Comparison of ENCODE assay signal across 1 cellular context in the genomic region with DNA sequence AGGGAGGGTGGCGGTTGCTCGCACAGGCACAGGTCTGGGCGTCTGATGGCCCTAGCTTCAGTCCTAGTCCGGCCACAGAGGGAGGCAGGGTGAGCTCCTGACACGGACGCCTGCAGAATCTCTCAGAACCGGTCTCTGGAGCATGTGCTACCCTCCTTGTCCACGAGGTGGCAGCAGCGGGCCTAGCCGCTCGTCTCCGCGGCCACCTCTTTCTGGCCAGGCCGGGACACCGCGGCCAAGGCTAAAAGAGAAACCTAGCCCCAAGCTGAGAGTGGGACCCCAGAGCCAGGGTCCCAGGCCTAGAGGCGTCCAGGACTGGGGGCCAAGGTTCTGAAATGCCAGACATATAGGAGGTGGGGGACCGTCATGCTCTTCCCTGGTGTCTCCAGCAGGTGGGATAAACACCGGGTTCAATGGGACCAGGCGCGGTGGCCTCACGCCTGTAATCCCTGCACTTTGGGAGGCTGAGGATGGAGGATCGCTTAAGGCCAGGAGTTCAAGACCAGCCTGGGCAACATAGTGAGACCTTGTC.
TF ChIP-seq lines count a peak whose summit lies in the region.

No MANE protein-coding gene starts in this region.

TF ChIP-seq in K562, 482 proteins besides CTCF, POLR2A, EP300 and RAD21 (continued from another document and continues in another):
- TF ChIP-seq, protein P1, sequence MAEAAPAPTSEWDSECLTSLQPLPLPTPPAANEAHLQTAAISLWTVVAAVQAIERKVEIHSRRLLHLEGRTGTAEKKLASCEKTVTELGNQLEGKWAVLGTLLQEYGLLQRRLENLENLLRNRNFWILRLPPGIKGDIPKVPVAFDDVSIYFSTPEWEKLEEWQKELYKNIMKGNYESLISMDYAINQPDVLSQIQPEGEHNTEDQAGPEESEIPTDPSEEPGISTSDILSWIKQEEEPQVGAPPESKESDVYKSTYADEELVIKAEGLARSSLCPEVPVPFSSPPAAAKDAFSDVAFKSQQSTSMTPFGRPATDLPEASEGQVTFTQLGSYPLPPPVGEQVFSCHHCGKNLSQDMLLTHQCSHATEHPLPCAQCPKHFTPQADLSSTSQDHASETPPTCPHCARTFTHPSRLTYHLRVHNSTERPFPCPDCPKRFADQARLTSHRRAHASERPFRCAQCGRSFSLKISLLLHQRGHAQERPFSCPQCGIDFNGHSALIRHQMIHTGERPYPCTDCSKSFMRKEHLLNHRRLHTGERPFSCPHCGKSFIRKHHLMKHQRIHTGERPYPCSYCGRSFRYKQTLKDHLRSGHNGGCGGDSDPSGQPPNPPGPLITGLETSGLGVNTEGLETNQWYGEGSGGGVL (CRISPR knock-in tag; IDR thresholded peaks at IDR 0.05): no peak
- no peak for TF ChIP-seq MIER1 (IDR thresholded peaks at IDR 0.05; ENCODE audit: low read depth)
- TF ChIP-seq HNRNPUL1 (IDR thresholded peaks at IDR 0.05; ENCODE audit: low read length): no peak
- TF ChIP-seq SAP30 (IDR thresholded peaks at IDR 0.05; ENCODE audit: borderline replicate concordance, insufficient read depth, low read depth, low read length, poor library complexity, severe bottlenecking): no peak
- TF ChIP-seq ZNF140 (CRISPR knock-in tag; IDR thresholded peaks at IDR 0.05): no peak
- 0 out of 2 replicates have a peak, but pooled peaks have one; percentile 15 for TF ChIP-seq ZNF24 (IDR thresholded peaks at IDR 0.05)
- TF ChIP-seq ZBTB7A (IDR thresholded peaks at IDR 0.05; ENCODE audit: borderline replicate concordance, control insufficient read depth, low read depth, low read length): no peak
- no peak for TF ChIP-seq HMGN3 (IDR thresholded peaks at IDR 0.05; ENCODE audit: borderline replicate concordance, extremely low read depth, insufficient read length, low read depth, low read length)
- TF ChIP-seq HDAC1 (IDR thresholded peaks at IDR 0.05): 0 out of 4 replicates have a peak, but pooled peaks of 1 of the 2 experiments have one; percentile 33
- TF ChIP-seq, protein P2, sequence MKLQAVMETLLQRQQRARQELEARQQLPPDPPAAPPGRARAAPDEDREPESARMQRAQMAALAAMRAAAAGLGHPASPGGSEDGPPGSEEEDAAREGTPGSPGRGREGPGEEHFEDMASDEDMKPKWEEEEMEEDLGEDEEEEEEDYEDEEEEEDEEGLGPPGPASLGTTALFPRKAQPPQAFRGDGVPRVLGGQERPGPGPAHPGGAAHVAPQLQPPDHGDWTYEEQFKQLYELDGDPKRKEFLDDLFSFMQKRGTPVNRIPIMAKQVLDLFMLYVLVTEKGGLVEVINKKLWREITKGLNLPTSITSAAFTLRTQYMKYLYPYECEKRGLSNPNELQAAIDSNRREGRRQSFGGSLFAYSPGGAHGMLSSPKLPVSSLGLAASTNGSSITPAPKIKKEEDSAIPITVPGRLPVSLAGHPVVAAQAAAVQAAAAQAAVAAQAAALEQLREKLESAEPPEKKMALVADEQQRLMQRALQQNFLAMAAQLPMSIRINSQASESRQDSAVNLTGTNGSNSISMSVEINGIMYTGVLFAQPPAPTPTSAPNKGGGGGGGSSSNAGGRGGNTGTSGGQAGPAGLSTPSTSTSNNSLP (IDR thresholded peaks at IDR 0.05; ENCODE audit: borderline replicate concordance, low read depth, low read length): no peak
- TF ChIP-seq KLF1 (tag; IDR thresholded peaks at IDR 0.05): no peak
- TF ChIP-seq, protein P3, sequence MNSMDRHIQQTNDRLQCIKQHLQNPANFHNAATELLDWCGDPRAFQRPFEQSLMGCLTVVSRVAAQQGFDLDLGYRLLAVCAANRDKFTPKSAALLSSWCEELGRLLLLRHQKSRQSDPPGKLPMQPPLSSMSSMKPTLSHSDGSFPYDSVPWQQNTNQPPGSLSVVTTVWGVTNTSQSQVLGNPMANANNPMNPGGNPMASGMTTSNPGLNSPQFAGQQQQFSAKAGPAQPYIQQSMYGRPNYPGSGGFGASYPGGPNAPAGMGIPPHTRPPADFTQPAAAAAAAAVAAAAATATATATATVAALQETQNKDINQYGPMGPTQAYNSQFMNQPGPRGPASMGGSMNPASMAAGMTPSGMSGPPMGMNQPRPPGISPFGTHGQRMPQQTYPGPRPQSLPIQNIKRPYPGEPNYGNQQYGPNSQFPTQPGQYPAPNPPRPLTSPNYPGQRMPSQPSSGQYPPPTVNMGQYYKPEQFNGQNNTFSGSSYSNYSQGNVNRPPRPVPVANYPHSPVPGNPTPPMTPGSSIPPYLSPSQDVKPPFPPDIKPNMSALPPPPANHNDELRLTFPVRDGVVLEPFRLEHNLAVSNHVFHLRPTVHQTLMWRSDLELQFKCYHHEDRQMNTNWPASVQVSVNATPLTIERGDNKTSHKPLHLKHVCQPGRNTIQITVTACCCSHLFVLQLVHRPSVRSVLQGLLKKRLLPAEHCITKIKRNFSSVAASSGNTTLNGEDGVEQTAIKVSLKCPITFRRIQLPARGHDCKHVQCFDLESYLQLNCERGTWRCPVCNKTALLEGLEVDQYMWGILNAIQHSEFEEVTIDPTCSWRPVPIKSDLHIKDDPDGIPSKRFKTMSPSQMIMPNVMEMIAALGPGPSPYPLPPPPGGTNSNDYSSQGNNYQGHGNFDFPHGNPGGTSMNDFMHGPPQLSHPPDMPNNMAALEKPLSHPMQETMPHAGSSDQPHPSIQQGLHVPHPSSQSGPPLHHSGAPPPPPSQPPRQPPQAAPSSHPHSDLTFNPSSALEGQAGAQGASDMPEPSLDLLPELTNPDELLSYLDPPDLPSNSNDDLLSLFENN (IDR thresholded peaks at IDR 0.05; ENCODE audit: low read depth in 2 of 2, low read length in 2 of 2): no peak
- no peak for TF ChIP-seq ZNF75A (CRISPR knock-in tag; IDR thresholded peaks at IDR 0.05)
- TF ChIP-seq, protein P4, sequence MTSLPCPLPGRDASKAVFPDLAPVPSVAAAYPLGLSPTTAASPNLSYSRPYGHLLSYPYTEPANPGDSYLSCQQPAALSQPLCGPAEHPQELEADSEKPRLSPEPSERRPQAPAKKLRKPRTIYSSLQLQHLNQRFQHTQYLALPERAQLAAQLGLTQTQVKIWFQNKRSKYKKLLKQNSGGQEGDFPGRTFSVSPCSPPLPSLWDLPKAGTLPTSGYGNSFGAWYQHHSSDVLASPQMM (CRISPR knock-in tag; IDR thresholded peaks at IDR 0.05): no peak
- no peak for TF ChIP-seq KLF10 (CRISPR knock-in tag; IDR thresholded peaks at IDR 0.05)
- no peak for TF ChIP-seq SNIP1 (IDR thresholded peaks at IDR 0.05; ENCODE audit: low read depth)
- no peak for TF ChIP-seq CHD4 (IDR thresholded peaks at IDR 0.05; ENCODE audit: insufficient read depth, insufficient replicate concordance, low read depth, low read length, poor library complexity, severe bottlenecking)
- TF ChIP-seq RBM22 (IDR thresholded peaks at IDR 0.05; ENCODE audit: low read depth, low read length, poor library complexity, severe bottlenecking): no peak
- TF ChIP-seq ZBTB17 (CRISPR knock-in tag; IDR thresholded peaks at IDR 0.05): peak; percentile 16; the same call in 1 of the 2 replicates
- no peak for TF ChIP-seq POLR2AphosphoS2 (IDR thresholded peaks at IDR 0.05; ENCODE audit: low read length)
- TF ChIP-seq RBM34 (IDR thresholded peaks at IDR 0.05; ENCODE audit: borderline replicate concordance, insufficient read depth, low read length): no peak
- TF ChIP-seq, protein P5, sequence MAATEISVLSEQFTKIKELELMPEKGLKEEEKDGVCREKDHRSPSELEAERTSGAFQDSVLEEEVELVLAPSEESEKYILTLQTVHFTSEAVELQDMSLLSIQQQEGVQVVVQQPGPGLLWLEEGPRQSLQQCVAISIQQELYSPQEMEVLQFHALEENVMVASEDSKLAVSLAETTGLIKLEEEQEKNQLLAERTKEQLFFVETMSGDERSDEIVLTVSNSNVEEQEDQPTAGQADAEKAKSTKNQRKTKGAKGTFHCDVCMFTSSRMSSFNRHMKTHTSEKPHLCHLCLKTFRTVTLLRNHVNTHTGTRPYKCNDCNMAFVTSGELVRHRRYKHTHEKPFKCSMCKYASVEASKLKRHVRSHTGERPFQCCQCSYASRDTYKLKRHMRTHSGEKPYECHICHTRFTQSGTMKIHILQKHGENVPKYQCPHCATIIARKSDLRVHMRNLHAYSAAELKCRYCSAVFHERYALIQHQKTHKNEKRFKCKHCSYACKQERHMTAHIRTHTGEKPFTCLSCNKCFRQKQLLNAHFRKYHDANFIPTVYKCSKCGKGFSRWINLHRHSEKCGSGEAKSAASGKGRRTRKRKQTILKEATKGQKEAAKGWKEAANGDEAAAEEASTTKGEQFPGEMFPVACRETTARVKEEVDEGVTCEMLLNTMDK (IDR thresholded peaks at IDR 0.05; ENCODE audit: borderline replicate concordance, insufficient read depth, low read depth, low read length, poor library complexity, severe bottlenecking): no peak
- TF ChIP-seq EWSR1 (IDR thresholded peaks at IDR 0.05; ENCODE audit: borderline replicate concordance, low read depth, partially characterized antibody): no peak
- TF ChIP-seq BRD4 (IDR thresholded peaks at IDR 0.05): no peak
- TF ChIP-seq TCF7L2 (IDR thresholded peaks at IDR 0.05; ENCODE audit: low read depth, low read length): no peak
- TF ChIP-seq, protein P6, sequence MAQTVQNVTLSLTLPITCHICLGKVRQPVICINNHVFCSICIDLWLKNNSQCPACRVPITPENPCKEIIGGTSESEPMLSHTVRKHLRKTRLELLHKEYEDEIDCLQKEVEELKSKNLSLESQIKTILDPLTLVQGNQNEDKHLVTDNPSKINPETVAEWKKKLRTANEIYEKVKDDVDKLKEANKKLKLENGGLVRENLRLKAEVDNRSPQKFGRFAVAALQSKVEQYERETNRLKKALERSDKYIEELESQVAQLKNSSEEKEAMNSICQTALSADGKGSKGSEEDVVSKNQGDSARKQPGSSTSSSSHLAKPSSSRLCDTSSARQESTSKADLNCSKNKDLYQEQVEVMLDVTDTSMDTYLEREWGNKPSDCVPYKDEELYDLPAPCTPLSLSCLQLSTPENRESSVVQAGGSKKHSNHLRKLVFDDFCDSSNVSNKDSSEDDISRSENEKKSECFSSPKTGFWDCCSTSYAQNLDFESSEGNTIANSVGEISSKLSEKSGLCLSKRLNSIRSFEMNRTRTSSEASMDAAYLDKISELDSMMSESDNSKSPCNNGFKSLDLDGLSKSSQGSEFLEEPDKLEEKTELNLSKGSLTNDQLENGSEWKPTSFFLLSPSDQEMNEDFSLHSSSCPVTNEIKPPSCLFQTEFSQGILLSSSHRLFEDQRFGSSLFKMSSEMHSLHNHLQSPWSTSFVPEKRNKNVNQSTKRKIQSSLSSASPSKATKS (CRISPR knock-in tag; IDR thresholded peaks at IDR 0.05): no peak
- TF ChIP-seq, protein P7, sequence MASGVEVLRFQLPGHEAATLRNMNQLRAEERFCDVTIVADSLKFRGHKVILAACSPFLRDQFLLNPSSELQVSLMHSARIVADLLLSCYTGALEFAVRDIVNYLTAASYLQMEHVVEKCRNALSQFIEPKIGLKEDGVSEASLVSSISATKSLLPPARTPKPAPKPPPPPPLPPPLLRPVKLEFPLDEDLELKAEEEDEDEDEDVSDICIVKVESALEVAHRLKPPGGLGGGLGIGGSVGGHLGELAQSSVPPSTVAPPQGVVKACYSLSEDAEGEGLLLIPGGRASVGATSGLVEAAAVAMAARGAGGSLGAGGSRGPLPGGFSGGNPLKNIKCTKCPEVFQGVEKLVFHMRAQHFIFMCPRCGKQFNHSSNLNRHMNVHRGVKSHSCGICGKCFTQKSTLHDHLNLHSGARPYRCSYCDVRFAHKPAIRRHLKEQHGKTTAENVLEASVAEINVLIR (CRISPR knock-in tag; IDR thresholded peaks at IDR 0.05): no peak
- no peak for TF ChIP-seq SP2 (IDR thresholded peaks at IDR 0.05; ENCODE audit: extremely low read depth, low read depth, low read length, poor library complexity, severe bottlenecking)
- TF ChIP-seq ZKSCAN3 (CRISPR knock-in tag; IDR thresholded peaks at IDR 0.05): no peak
- TF ChIP-seq, protein P8, sequence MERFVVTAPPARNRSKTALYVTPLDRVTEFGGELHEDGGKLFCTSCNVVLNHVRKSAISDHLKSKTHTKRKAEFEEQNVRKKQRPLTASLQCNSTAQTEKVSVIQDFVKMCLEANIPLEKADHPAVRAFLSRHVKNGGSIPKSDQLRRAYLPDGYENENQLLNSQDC (CRISPR knock-in tag; IDR thresholded peaks at IDR 0.05): no peak
- TF ChIP-seq PCBP1 (IDR thresholded peaks at IDR 0.05; ENCODE audit: low read depth, low read length, poor library complexity, severe bottlenecking): no peak
- TF ChIP-seq ZSCAN32 (CRISPR knock-in tag; IDR thresholded peaks at IDR 0.05): no peak
- TF ChIP-seq ZFP30 (CRISPR knock-in tag; IDR thresholded peaks at IDR 0.05; ENCODE audit: borderline replicate concordance): no peak
- no peak for TF ChIP-seq MYBL2 (IDR thresholded peaks at IDR 0.05; ENCODE audit: low read depth)
- TF ChIP-seq MYBL2 (CRISPR knock-in tag; IDR thresholded peaks at IDR 0.05; ENCODE audit: borderline replicate concordance): no peak
- no peak for TF ChIP-seq PTBP1 (IDR thresholded peaks at IDR 0.05; ENCODE audit: low read depth, low read length)
- no peak for TF ChIP-seq KDM2B (CRISPR knock-in tag; IDR thresholded peaks at IDR 0.05)
- TF ChIP-seq ZEB2 (IDR thresholded peaks at IDR 0.05): no peak
- TF ChIP-seq, protein P9, sequence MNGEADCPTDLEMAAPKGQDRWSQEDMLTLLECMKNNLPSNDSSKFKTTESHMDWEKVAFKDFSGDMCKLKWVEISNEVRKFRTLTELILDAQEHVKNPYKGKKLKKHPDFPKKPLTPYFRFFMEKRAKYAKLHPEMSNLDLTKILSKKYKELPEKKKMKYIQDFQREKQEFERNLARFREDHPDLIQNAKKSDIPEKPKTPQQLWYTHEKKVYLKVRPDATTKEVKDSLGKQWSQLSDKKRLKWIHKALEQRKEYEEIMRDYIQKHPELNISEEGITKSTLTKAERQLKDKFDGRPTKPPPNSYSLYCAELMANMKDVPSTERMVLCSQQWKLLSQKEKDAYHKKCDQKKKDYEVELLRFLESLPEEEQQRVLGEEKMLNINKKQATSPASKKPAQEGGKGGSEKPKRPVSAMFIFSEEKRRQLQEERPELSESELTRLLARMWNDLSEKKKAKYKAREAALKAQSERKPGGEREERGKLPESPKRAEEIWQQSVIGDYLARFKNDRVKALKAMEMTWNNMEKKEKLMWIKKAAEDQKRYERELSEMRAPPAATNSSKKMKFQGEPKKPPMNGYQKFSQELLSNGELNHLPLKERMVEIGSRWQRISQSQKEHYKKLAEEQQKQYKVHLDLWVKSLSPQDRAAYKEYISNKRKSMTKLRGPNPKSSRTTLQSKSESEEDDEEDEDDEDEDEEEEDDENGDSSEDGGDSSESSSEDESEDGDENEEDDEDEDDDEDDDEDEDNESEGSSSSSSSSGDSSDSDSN (IDR thresholded peaks at IDR 0.05; ENCODE audit: borderline replicate concordance in 1 of 2, low read depth in 2 of 2, low read length in 2 of 2): 0 out of 4 replicates have a peak, but pooled peaks have one; percentile 33 to 37
- TF ChIP-seq POLR3A (IDR thresholded peaks at IDR 0.05; ENCODE audit: borderline replicate concordance, extremely low read depth, insufficient read depth, insufficient read length): no peak
- TF ChIP-seq, protein P10, sequence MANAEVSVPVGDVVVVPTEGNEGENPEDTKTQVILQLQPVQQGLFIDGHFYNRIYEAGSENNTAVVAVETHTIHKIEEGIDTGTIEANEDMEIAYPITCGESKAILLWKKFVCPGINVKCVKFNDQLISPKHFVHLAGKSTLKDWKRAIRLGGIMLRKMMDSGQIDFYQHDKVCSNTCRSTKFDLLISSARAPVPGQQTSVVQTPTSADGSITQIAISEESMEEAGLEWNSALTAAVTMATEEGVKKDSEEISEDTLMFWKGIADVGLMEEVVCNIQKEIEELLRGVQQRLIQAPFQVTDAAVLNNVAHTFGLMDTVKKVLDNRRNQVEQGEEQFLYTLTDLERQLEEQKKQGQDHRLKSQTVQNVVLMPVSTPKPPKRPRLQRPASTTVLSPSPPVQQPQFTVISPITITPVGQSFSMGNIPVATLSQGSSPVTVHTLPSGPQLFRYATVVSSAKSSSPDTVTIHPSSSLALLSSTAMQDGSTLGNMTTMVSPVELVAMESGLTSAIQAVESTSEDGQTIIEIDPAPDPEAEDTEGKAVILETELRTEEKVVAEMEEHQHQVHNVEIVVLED (CRISPR knock-in tag; IDR thresholded peaks at IDR 0.05): no peak
- no peak for TF ChIP-seq PPARD (CRISPR knock-in tag; IDR thresholded peaks at IDR 0.05)
